ENCODE assay signal across 28 cellular contexts in genomic region chr5:140076788-140077187, GRCh38. TPM values are rescaled to one million over a fixed set of nuclear protein-coding genes. Genes with fewer than 3 reads are reported as not detected.
"Had no signal": no experiment of that assay in that cellular context is flagged by ENCODE, and none has a peak within 500 bp of the region (broad histone marks: within the 10 kb centered on the region; RNA-seq: fewer than 3 reads in every experiment).

No MANE protein-coding gene starts in this region.

- ATAC-seq: esophagus mucosa; foreskin keratinocyte; gastroesophageal sphincter; heart left ventricle; left lung; mucosa of descending colon; natural killer cell treated with Interleukin-12 subunit alpha and Interleukin-12 subunit beta and Interleukin-15 and Interleukin-18, amount 100 ng/mL, for 72 hours; stimulated activated effector memory CD8-positive, alpha-beta T cell treated with anti-CD3 and anti-CD28 coated beads, Interleukin-12 subunit alpha, Interleukin-12 subunit beta, amount 100 ng/mL, for 72 hours had no signal

- H3K36me3 ChIP-seq: colonic mucosa, gastroesophageal sphincter, heart left ventricle, left lung, prostate gland, right atrium auricular region, sigmoid colon, stomach, thyroid gland had no signal

- H3K4me3 Mint-ChIP-seq: dendritic cell treated with granulocyte-macrophage colony-stimulating factor and Interleukin-4, amounts not matched to agents 40 ng/mL and 50 ng/mL, for 4 days; endodermal cell; mesothelial cell of epicardium; naive B cell; natural killer cell treated with Interleukin-12 subunit alpha and Interleukin-12 subunit beta and Interleukin-15 and Interleukin-18, amount 100 ng/mL, for 72 hours; neural crest cell; stimulated activated effector memory CD8-positive, alpha-beta T cell treated with anti-CD3 and anti-CD28 coated beads, Interleukin-12 subunit alpha, Interleukin-12 subunit beta, amount 100 ng/mL, for 72 hours had no signal

- H2AFZ ChIP-seq: hepatocyte had no signal

- H3K9me3 ChIP-seq: colonic mucosa, gastroesophageal sphincter, heart left ventricle, left lung, mucosa of descending colon, prostate gland, right atrium auricular region, sigmoid colon, stomach, thyroid gland had no signal

- H3K4me1 Mint-ChIP-seq: endodermal cell; mesothelial cell of epicardium; naive B cell; neural crest cell; stimulated activated effector memory CD8-positive, alpha-beta T cell treated with anti-CD3 and anti-CD28 coated beads, Interleukin-12 subunit alpha, Interleukin-12 subunit beta, amount 100 ng/mL, for 72 hours had no signal

- DNase-seq: colonic mucosa; effector CD8-positive, alpha-beta T cell; endodermal cell; foreskin keratinocyte; heart left ventricle; kidney; left lung; mesenchymal stem cell; mucosa of descending colon; naive B cell; sigmoid colon; stimulated activated CD4-positive, alpha-beta T cell treated with anti-CD3 and anti-CD28 coated beads, Interleukin-2, amount 100 ng/mL, for 24 hours; stimulated activated CD4-positive, alpha-beta T cell treated with anti-CD3 and anti-CD28 coated beads, Interleukin-4, amount 100 ng/mL, for 24 hours; stimulated activated naive CD4-positive, alpha-beta T cell treated with Interleukin-2 at 50 U/mL for 16 hours; stomach; thyroid gland; trophoblast cell had no signal

- H3K79me2 ChIP-seq: hepatocyte had no signal

- H3K4me2 ChIP-seq: hepatocyte had no signal

- H3K9me3 Mint-ChIP-seq: dendritic cell treated with granulocyte-macrophage colony-stimulating factor and Interleukin-4, amounts not matched to agents 40 ng/mL and 50 ng/mL, for 4 days; endodermal cell; mesothelial cell of epicardium; naive B cell; natural killer cell treated with Interleukin-12 subunit alpha and Interleukin-12 subunit beta and Interleukin-15 and Interleukin-18, amount 100 ng/mL, for 72 hours; neural crest cell; stimulated activated effector memory CD8-positive, alpha-beta T cell treated with anti-CD3 and anti-CD28 coated beads, Interleukin-12 subunit alpha, Interleukin-12 subunit beta, amount 100 ng/mL, for 72 hours had no signal

- H3K27ac ChIP-seq: colonic mucosa, epithelial cell of prostate, foreskin keratinocyte, gastroesophageal sphincter, heart left ventricle, hepatocyte, left lung, prostate gland, right atrium auricular region, sigmoid colon, stomach, thyroid gland had no signal

- H3K36me3 Mint-ChIP-seq: mesothelial cell of epicardium; naive B cell; natural killer cell treated with Interleukin-12 subunit alpha and Interleukin-12 subunit beta and Interleukin-15 and Interleukin-18, amount 100 ng/mL, for 72 hours; stimulated activated effector memory CD8-positive, alpha-beta T cell treated with anti-CD3 and anti-CD28 coated beads, Interleukin-12 subunit alpha, Interleukin-12 subunit beta, amount 100 ng/mL, for 72 hours had no signal

- H3K4me3 ChIP-seq: colonic mucosa, gastroesophageal sphincter, heart left ventricle, hepatocyte, left lung, mucosa of descending colon, prostate gland, right atrium auricular region, sigmoid colon, stomach, thyroid gland had no signal

- H3K27ac Mint-ChIP-seq: dendritic cell treated with granulocyte-macrophage colony-stimulating factor and Interleukin-4, amounts not matched to agents 40 ng/mL and 50 ng/mL, for 4 days; endodermal cell; mesothelial cell of epicardium; naive B cell; natural killer cell treated with Interleukin-12 subunit alpha and Interleukin-12 subunit beta and Interleukin-15 and Interleukin-18, amount 100 ng/mL, for 72 hours; stimulated activated effector memory CD8-positive, alpha-beta T cell treated with anti-CD3 and anti-CD28 coated beads, Interleukin-12 subunit alpha, Interleukin-12 subunit beta, amount 100 ng/mL, for 72 hours had no signal

- H3K4me1 ChIP-seq: colonic mucosa, foreskin keratinocyte, left lung, prostate gland, right atrium auricular region, thyroid gland had no signal

- H3K27me3 ChIP-seq: colonic mucosa, gastroesophageal sphincter, right atrium auricular region, sigmoid colon, stomach, thyroid gland had no signal

RNA-seq across cellular contexts. Expression of gene NRG2, which starts 33.7 kb away (rescaled TPM):
- total RNA-seq: natural killer cell treated with Interleukin-12 subunit alpha and Interleukin-12 subunit beta and Interleukin-15 and Interleukin-18, amount 100 ng/mL, for 72 hours had no signal
